In genomic region chr16:20344630-20345029, GRCh38 we compare ENCODE assay signal across 1 cellular context.
TF ChIP-seq lines count a peak whose summit lies in the region.

No MANE protein-coding gene starts in this region.

TF ChIP-seq in GM12878, 131 proteins besides CTCF, POLR2A, EP300 and RAD21:
- TF ChIP-seq IKZF1 (conservative IDR thresholded peaks at IDR 0.05) (peak; percentile 60), YY1 (IDR thresholded peaks at IDR 0.05; ENCODE audit: low read depth, low read length) (no peak), HDAC6 (IDR thresholded peaks at IDR 0.05; ENCODE audit: unreplicated experiment) (no peak), BCLAF1 (IDR thresholded peaks at IDR 0.05) (no peak), RELB (IDR thresholded peaks at IDR 0.05; ENCODE audit: low read depth) (0 out of 2 replicates have a peak, but pooled peaks have one; percentile 15), ELK1 (IDR thresholded peaks at IDR 0.05; ENCODE audit: low read depth, low read length) (no peak), BRCA1 (IDR thresholded peaks at IDR 0.05; ENCODE audit: low read depth, low read length) (no peak), RELA (IDR thresholded peaks at IDR 0.05; ENCODE audit: borderline replicate concordance, partially characterized antibody) (no peak), NR2F1 (conservative IDR thresholded peaks at IDR 0.05) (peak; percentile 42; the same call in 1 of the 2 replicates), IKZF2 (IDR thresholded peaks at IDR 0.05) (0 out of 4 replicates have a peak, but pooled peaks of 1 of the 2 experiments have one; percentile 17), BHLHE40 (IDR thresholded peaks at IDR 0.05; ENCODE audit: borderline replicate concordance in 1 of 2, low read depth in 2 of 2, low read length in 1 of 2) (peak in 1 of 2 experiments; percentile 20; a peak in 1 of 4 replicates), FOXK2 (IDR thresholded peaks at IDR 0.05) (no peak), SIN3A (IDR thresholded peaks at IDR 0.05; ENCODE audit: low read depth, low read length) (no peak)
- TF ChIP-seq, protein P1, sequence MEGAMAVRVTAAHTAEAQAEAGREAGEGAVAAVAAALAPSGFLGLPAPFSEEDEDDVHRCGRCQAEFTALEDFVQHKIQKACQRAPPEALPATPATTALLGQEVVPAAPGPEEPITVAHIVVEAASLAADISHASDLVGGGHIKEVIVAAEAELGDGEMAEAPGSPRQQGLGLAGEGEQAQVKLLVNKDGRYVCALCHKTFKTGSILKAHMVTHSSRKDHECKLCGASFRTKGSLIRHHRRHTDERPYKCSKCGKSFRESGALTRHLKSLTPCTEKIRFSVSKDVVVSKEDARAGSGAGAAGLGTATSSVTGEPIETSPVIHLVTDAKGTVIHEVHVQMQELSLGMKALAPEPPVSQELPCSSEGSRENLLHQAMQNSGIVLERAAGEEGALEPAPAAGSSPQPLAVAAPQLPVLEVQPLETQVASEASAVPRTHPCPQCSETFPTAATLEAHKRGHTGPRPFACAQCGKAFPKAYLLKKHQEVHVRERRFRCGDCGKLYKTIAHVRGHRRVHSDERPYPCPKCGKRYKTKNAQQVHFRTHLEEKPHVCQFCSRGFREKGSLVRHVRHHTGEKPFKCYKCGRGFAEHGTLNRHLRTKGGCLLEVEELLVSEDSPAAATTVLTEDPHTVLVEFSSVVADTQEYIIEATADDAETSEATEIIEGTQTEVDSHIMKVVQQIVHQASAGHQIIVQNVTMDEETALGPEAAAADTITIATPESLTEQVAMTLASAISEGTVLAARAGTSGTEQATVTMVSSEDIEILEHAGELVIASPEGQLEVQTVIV (IDR thresholded peaks at IDR 0.05; ENCODE audit: borderline replicate concordance, partially characterized antibody) = no peak
